Comparison of ENCODE assay signal across 2 cellular contexts in genomic region chr16:27191352-27191924, GRCh38.
TF ChIP-seq lines count a peak whose summit lies in the region.

No MANE protein-coding gene starts in this region.

TF ChIP-seq in GM23338, 12 proteins besides CTCF, POLR2A, EP300 and RAD21:
- no peak for TF ChIP-seq ZNF462 (CRISPR knock-in tag; IDR thresholded peaks at IDR 0.05)
- TF ChIP-seq REST (IDR thresholded peaks at IDR 0.05; ENCODE audit: unreplicated experiment) = no peak
- TF ChIP-seq POLR2AphosphoS5 (IDR thresholded peaks at IDR 0.05; ENCODE audit: low read depth) = no peak
- TF ChIP-seq STAT1 (IDR thresholded peaks at IDR 0.05; ENCODE audit: unreplicated experiment) = no peak
- TF ChIP-seq NANOG (IDR thresholded peaks at IDR 0.05; ENCODE audit: borderline replicate concordance) = no peak
- TF ChIP-seq ZNF114 (CRISPR knock-in tag; IDR thresholded peaks at IDR 0.05) = no peak
- no peak for TF ChIP-seq CREB1 (CRISPR knock-in tag; IDR thresholded peaks at IDR 0.05; ENCODE audit: low read depth)
- TF ChIP-seq EZH2 (IDR thresholded peaks at IDR 0.05; ENCODE audit: low read depth, unreplicated experiment) = no peak
- no peak for TF ChIP-seq JUNB (IDR thresholded peaks at IDR 0.05; ENCODE audit: unreplicated experiment)
- no peak for TF ChIP-seq ZNF331 (CRISPR knock-in tag; IDR thresholded peaks at IDR 0.05; ENCODE audit: low read depth)
- no peak for TF ChIP-seq ETS1 (IDR thresholded peaks at IDR 0.05)
- no peak for TF ChIP-seq EZH2phosphoT487 (IDR thresholded peaks at IDR 0.05; ENCODE audit: unreplicated experiment)
TF ChIP-seq in GM23338: peak in this region for 0.

TF ChIP-seq in H1, 55 proteins besides CTCF, POLR2A, EP300 and RAD21:
- TF ChIP-seq CTBP2 (IDR thresholded peaks at IDR 0.05; ENCODE audit: borderline replicate concordance, insufficient read depth, insufficient read length, low read length) = no peak
- TF ChIP-seq CEBPB (IDR thresholded peaks at IDR 0.05; ENCODE audit: low read depth, low read length) = peak; percentile 60
